Comparison of ENCODE assay signal across 8 cellular contexts in the genomic region with DNA sequence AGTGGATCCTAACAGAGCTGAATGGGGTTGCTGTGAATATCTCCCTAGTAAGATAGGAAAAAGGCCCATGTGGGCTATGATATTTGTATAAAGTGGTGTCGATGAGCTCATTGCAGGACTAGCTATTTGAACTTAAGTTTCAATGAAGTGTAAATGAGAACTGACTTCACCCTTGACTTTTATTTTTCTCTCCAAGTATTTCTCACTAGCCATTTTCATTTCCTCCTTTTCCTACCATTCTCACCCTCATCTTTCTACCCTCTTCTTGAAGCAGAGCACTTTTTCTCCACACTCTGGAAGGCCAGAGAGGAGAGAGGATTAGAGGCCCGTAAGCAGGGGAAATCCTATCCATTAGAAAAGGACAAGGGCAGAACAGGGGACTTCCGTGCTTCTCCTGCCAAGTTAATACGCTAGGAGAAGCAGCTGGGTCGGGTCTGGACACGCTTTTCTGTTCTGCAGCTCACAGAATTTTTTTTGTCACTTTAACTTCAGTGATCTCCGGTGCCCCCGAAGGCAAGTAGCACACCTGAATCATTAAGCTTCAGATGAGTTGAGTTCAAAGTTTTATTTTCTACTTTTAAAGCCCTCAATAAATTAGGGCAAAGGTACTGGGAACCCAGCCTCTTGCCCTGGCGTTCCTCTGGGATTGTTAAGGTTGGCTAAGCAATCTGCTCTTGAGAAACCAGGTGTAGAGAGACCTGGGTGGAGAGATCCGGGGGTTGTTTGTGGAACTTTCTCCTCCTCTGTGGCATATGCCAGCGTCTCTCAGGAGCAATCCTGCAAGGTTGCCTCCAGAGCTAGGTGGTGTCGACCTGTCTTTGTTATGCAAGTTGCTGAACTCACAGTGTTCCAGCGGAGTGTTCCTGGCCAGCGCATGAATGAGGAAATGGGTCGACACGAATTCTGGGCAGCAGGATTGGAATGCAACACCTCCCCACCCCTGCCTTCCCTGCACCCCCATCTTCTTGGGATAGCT. TPM values are rescaled to one million over a fixed set of nuclear protein-coding genes. Genes with fewer than 3 reads are reported as not detected.
DNase-seq lines count a peak whose midpoint lies in the region; ATAC-seq and TF ChIP-seq lines count a peak whose summit lies in the region.

No MANE protein-coding gene starts in this region.

- peak overlapping the region; percentile 73; the same call in 1 of the 2 replicates for H3K9ac ChIP-seq in KMS-11
- peak overlapping the region; percentile 27 to 68 for H3K9ac ChIP-seq in mucosa of rectum (ENCODE audit: low read depth in 1 of 2, low read length in 2 of 2)

- ATAC-seq in GM21529 (IDR thresholded peaks at IDR 0.05; ENCODE audit: unreplicated experiment): peak; percentile 69
- ATAC-seq in activated CD8-positive, alpha-beta memory T cell treated with anti-CD3 and anti-CD28 coated beads, Interleukin-2, amount 10 ng/mL, durations not matched to agents 7 days and 5 days: no peak

- no peak overlapping the region for H3K27ac Mint-ChIP-seq in activated CD8-positive, alpha-beta memory T cell treated with anti-CD3 and anti-CD28 coated beads, Interleukin-2, amount 10 ng/mL, durations not matched to agents 7 days and 5 days

- H3K36me3 ChIP-seq in KMS-11 (ENCODE audit: insufficient read depth) (no peaks in the 10 kb centered on the region), mucosa of rectum (ENCODE audit: control insufficient read depth in 2 of 2, insufficient read depth in 2 of 2, low read length in 2 of 2) (no peaks in the 10 kb centered on the region)

- no peak overlapping the region for H3K4me3 Mint-ChIP-seq in activated CD8-positive, alpha-beta memory T cell treated with anti-CD3 and anti-CD28 coated beads, Interleukin-2, amount 10 ng/mL, durations not matched to agents 7 days and 5 days

- H4K20me1 ChIP-seq in KMS-11 (ENCODE audit: insufficient read depth): no peaks in the 10 kb centered on the region

- H3K27ac ChIP-seq in KMS-11 (peak overlapping the region; percentile 82), coronary artery (peak overlapping the region; percentile 85 to 92), mucosa of rectum (ENCODE audit: low read depth in 2 of 2, low read length in 2 of 2) (peak overlapping the region; percentile 85 to 97)

- H3K4me1 ChIP-seq in KMS-11 (ENCODE audit: low read depth, poor library complexity, severe bottlenecking): peaks cover 28% of the 10 kb centered on the region
- H3K4me1 ChIP-seq in mucosa of rectum (ENCODE audit: control insufficient read depth in 2 of 2, insufficient read depth in 2 of 2, low read length in 2 of 2): peaks cover 15 to 26% of the 10 kb centered on the region in 2 donors

- H3K9me3 ChIP-seq in mucosa of rectum (ENCODE audit: control insufficient read depth in 2 of 2, low read length in 2 of 2): no peaks in the 10 kb centered on the region

- no peak for TF ChIP-seq CTCF in KMS-11 (conservative IDR thresholded peaks at IDR 0.05; ENCODE audit: low read depth, low read length)
- no peak for TF ChIP-seq CTCF in coronary artery (IDR thresholded peaks at IDR 0.05)

- H3K4me3 ChIP-seq in KMS-11 (IDR thresholded peaks at IDR 0.05; ENCODE audit: insufficient read depth, low read depth, low read length): no peak overlapping the region
- no peak overlapping the region for H3K4me3 ChIP-seq in coronary artery
- H3K4me3 ChIP-seq in mucosa of rectum (ENCODE audit: low read length in 2 of 2): peak overlapping the region; percentile 55 to 57

- peaks cover 2% of the 10 kb centered on the region for H3K27me3 Mint-ChIP-seq in activated CD8-positive, alpha-beta memory T cell treated with anti-CD3 and anti-CD28 coated beads, Interleukin-2, amount 10 ng/mL, durations not matched to agents 7 days and 5 days

- no peaks in the 10 kb centered on the region for H3K9me3 Mint-ChIP-seq in activated CD8-positive, alpha-beta memory T cell treated with anti-CD3 and anti-CD28 coated beads, Interleukin-2, amount 10 ng/mL, durations not matched to agents 7 days and 5 days (ENCODE audit: low read depth)

- no peaks in the 10 kb centered on the region for H3K79me2 ChIP-seq in KMS-11 (ENCODE audit: insufficient read depth, low read depth)

- peak overlapping the region; percentile 85; the same call in 1 of the 2 replicates for H2AFZ ChIP-seq in KMS-11 (ENCODE audit: low read depth)

- CTCF ChIA-PET in activated CD8-positive, alpha-beta memory T cell treated with anti-CD3 and anti-CD28 coated beads, Interleukin-2, amount 10 ng/mL, durations not matched to agents 7 days and 5 days (lab: Charles Lee): interaction anchor here (0.8 kb wide), 1 partner anchor 15 kb away, joined by 3 read pairs; no protein-coding TSS in a partner anchor

- H3K27me3 ChIP-seq in KMS-11 (ENCODE audit: insufficient read depth, low read depth) (no peaks in the 10 kb centered on the region), mucosa of rectum (ENCODE audit: control insufficient read depth in 2 of 2, insufficient read depth in 2 of 2, low read length in 2 of 2) (no peaks in the 10 kb centered on the region)

- H3K36me3 Mint-ChIP-seq in activated CD8-positive, alpha-beta memory T cell treated with anti-CD3 and anti-CD28 coated beads, Interleukin-2, amount 10 ng/mL, durations not matched to agents 7 days and 5 days: no peaks in the 10 kb centered on the region

- H3K4me2 ChIP-seq in KMS-11: peak overlapping the region; percentile 68

- DNase-seq in Daoy (ENCODE audit: low read depth) (peak; percentile 41), coronary artery (ENCODE audit: low spot score) (no peak), T1000 (lab: John Stamatoyannopoulos, UW) (no peak), UCSD-AML1 (lab: John Stamatoyannopoulos, UW; ENCODE audit: unreplicated experiment) (no peak)
- no peak for DNase-seq in activated CD8-positive, alpha-beta memory T cell treated with anti-CD3 and anti-CD28 coated beads, Interleukin-2, amount 10 ng/mL, durations not matched to agents 7 days and 5 days

- peaks cover 12% of the 10 kb centered on the region for H3K4me1 Mint-ChIP-seq in activated CD8-positive, alpha-beta memory T cell treated with anti-CD3 and anti-CD28 coated beads, Interleukin-2, amount 10 ng/mL, durations not matched to agents 7 days and 5 days

RNA-seq across cellular contexts. Expression of a gene that starts 56.2 kb away (rescaled TPM):
- 15.7 and 16.3 TPM in 2 replicates for total RNA-seq in Daoy (2014; rRNA removed; shearing (Covaris generic))
- total RNA-seq in activated CD8-positive, alpha-beta memory T cell treated with anti-CD3 and anti-CD28 coated beads, Interleukin-2, amount 10 ng/mL, durations not matched to agents 7 days and 5 days: 10 to 100 TPM; 59.5 to 81.5 TPM

Comparison
In these comparisons a context has a peak if more than half of its experiments do, and no peak if none do; other contexts are left out.
1. H3K4me3 ChIP-seq: peak in mucosa of rectum (2 of 2); none in KMS-11 (single experiment) and coronary artery (single experiment).
2. Peak in every context shown above with its lines, with median percentiles within 50 percentile points of each other: H3K27ac ChIP-seq.